Comparison of ENCODE assay signal across 13 cellular contexts in genomic region chr12:29970501-29970900, GRCh38.
"Had no signal": no experiment of that assay in that cellular context is flagged by ENCODE, and none has a peak within 500 bp of the region (broad histone marks: within the 10 kb centered on the region; RNA-seq: fewer than 3 reads in every experiment).

No MANE protein-coding gene starts in this region.

- H3K27me3 ChIP-seq: cardiac muscle cell, colonic mucosa, SJSA1, tibial nerve had no signal

- H3K4me3 ChIP-seq: cardiac muscle cell, colonic mucosa, lower lobe of right lung, SJSA1, tibial nerve had no signal

- H3K36me3 Mint-ChIP-seq: activated naive CD8-positive, alpha-beta T cell treated with anti-CD3 and anti-CD28 coated beads, Interleukin-2, amount 10 ng/mL, durations not matched to agents 7 days and 5 days; naive B cell had no signal

- H3K27ac Mint-ChIP-seq: activated naive CD8-positive, alpha-beta T cell treated with anti-CD3 and anti-CD28 coated beads, Interleukin-2, amount 10 ng/mL, durations not matched to agents 7 days and 5 days; naive B cell had no signal

- H3K27ac ChIP-seq: cardiac muscle cell, colonic mucosa, lower lobe of right lung, SJSA1 had no signal

- H3K4me1 ChIP-seq: colonic mucosa, lower lobe of right lung, SJSA1, tibial nerve had no signal

- H3K27me3 Mint-ChIP-seq: activated naive CD8-positive, alpha-beta T cell treated with anti-CD3 and anti-CD28 coated beads, Interleukin-2, amount 10 ng/mL, durations not matched to agents 7 days and 5 days; naive B cell had no signal

- H3K4me3 Mint-ChIP-seq: activated naive CD8-positive, alpha-beta T cell treated with anti-CD3 and anti-CD28 coated beads, Interleukin-2, amount 10 ng/mL, durations not matched to agents 7 days and 5 days; naive B cell had no signal

- H3K4me1 Mint-ChIP-seq: activated naive CD8-positive, alpha-beta T cell treated with anti-CD3 and anti-CD28 coated beads, Interleukin-2, amount 10 ng/mL, durations not matched to agents 7 days and 5 days; naive B cell had no signal

- H3K9me3 ChIP-seq: colonic mucosa, lower lobe of right lung, tibial nerve had no signal

- DNase-seq: activated CD4-positive, alpha-beta T cell treated with anti-CD3 and anti-CD28 coated beads for 1 hour; activated CD4-positive, alpha-beta T cell treated with anti-CD3 and anti-CD28 coated beads, Interleukin-2, amount 50 U/mL, for 48 hours; activated CD8-positive, alpha-beta memory T cell treated with anti-CD3 and anti-CD28 coated beads, Interleukin-2, amount 50 U/mL, for 4 hours; activated naive CD8-positive, alpha-beta T cell treated with anti-CD3 and anti-CD28 coated beads, Interleukin-2, amount 10 ng/mL, durations not matched to agents 7 days and 5 days; colonic mucosa; effector memory CD4-positive, alpha-beta T cell; lower lobe of right lung; naive B cell; SW 1271; T-helper 9 cell had no signal

- H3K36me3 ChIP-seq: cardiac muscle cell, colonic mucosa, lower lobe of right lung, SJSA1, tibial nerve had no signal

- H3K9me3 Mint-ChIP-seq: activated naive CD8-positive, alpha-beta T cell treated with anti-CD3 and anti-CD28 coated beads, Interleukin-2, amount 10 ng/mL, durations not matched to agents 7 days and 5 days had no signal
